19 cellular contexts compared by ENCODE assay signal in the genomic region with DNA sequence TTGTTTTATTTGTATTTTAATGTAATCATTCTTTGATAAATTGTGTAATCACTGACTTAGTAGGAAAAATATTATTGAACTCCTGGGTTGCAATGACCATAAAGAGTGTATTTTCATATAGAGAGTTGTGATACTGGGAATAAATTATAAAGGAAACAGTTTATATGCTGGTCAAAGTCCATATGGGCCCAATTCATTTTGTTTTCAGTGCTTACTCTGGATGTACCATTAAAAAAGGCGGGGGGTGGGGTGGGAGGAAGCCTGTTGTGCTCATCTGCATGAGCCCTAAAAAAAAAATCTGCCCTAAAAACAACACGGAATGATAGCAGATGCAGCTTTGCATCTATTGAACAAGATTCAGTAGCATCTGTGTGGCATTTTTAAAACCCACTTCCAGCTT.
"Had no signal": no experiment of that assay in that cellular context is flagged by ENCODE, and none has a peak within 500 bp of the region (broad histone marks: within the 10 kb centered on the region; RNA-seq: fewer than 3 reads in every experiment).

No MANE protein-coding gene starts in this region.

- H3K27me3 ChIP-seq: hepatocyte, left lung, ovary, right atrium auricular region, right lobe of liver, suprapubic skin, tibial artery, uterus had no signal

- H3K27ac ChIP-seq: hepatocyte, left lung, lower lobe of right lung, ovary, right atrium auricular region, right lobe of liver, suprapubic skin, thoracic aorta, tibial artery, uterus had no signal

- H3K36me3 ChIP-seq: left lung, ovary, right atrium auricular region, right lobe of liver, suprapubic skin, thoracic aorta, tibial artery, uterus had no signal

- H3K9me3 ChIP-seq: left lung, lower lobe of right lung, ovary, right atrium auricular region, right lobe of liver, suprapubic skin, thoracic aorta, tibial artery, uterus had no signal

- ATAC-seq: left cardiac atrium, lower lobe of right lung had no signal

- H3K4me2 ChIP-seq: hepatocyte had no signal

- DNase-seq: kidney glomerular epithelial cell; left cardiac atrium; left lung; lower lobe of right lung; mammary epithelial cell; mesenchymal stem cell; naive B cell; natural killer cell; nephron progenitor cell; ovary; right lobe of liver; stimulated activated CD4-positive, alpha-beta T cell treated with anti-CD3 and anti-CD28 coated beads, Interleukin-4, amount 100 ng/mL, for 24 hours; tibial artery; uterus had no signal

- H3K4me3 ChIP-seq: hepatocyte, left lung, lower lobe of right lung, ovary, right atrium auricular region, right lobe of liver, suprapubic skin, thoracic aorta, tibial artery, uterus had no signal

- FAIRE-seq: keratinocyte had no signal

- H2AFZ ChIP-seq: hepatocyte had no signal

- H3K79me2 ChIP-seq: hepatocyte had no signal

- H3K4me1 ChIP-seq: lower lobe of right lung, right lobe of liver, suprapubic skin, uterus had no signal
